In genomic region chr7:66970310-66970709, GRCh38 we compare ENCODE assay signal across 2 cellular contexts.
TF ChIP-seq lines count a peak whose summit lies in the region.

No MANE protein-coding gene starts in this region.

TF ChIP-seq in IMR-90, 13 proteins besides CTCF, POLR2A, EP300 and RAD21:
- no peak for TF ChIP-seq CHD1 (IDR thresholded peaks at IDR 0.05; ENCODE audit: low read depth, low read length)
- TF ChIP-seq FOS (IDR thresholded peaks at IDR 0.05; ENCODE audit: low read depth, low read length) = no peak
- TF ChIP-seq MXI1 (IDR thresholded peaks at IDR 0.05; ENCODE audit: borderline replicate concordance, low read depth, low read length) = no peak
- TF ChIP-seq RFX5 (IDR thresholded peaks at IDR 0.05; ENCODE audit: low read depth, low read length) = no peak
- TF ChIP-seq, protein P1, sequence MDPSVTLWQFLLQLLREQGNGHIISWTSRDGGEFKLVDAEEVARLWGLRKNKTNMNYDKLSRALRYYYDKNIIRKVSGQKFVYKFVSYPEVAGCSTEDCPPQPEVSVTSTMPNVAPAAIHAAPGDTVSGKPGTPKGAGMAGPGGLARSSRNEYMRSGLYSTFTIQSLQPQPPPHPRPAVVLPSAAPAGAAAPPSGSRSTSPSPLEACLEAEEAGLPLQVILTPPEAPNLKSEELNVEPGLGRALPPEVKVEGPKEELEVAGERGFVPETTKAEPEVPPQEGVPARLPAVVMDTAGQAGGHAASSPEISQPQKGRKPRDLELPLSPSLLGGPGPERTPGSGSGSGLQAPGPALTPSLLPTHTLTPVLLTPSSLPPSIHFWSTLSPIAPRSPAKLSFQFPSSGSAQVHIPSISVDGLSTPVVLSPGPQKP (IDR thresholded peaks at IDR 0.05; ENCODE audit: borderline replicate concordance, low read depth, low read length) = no peak
- no peak for TF ChIP-seq NFE2L2 (IDR thresholded peaks at IDR 0.05; ENCODE audit: low read depth, low read length)
- no peak for TF ChIP-seq MAZ (IDR thresholded peaks at IDR 0.05; ENCODE audit: borderline replicate concordance, low read depth, low read length)
- TF ChIP-seq RCOR1 (IDR thresholded peaks at IDR 0.05; ENCODE audit: insufficient replicate concordance, low read length) = no peak
- TF ChIP-seq BHLHE40 (IDR thresholded peaks at IDR 0.05; ENCODE audit: low read depth, low read length) = no peak
- TF ChIP-seq USF2 (IDR thresholded peaks at IDR 0.05; ENCODE audit: low read depth, low read length) = no peak
- TF ChIP-seq CEBPB (IDR thresholded peaks at IDR 0.05; ENCODE audit: low read depth, low read length) = no peak
- TF ChIP-seq SMC3 (IDR thresholded peaks at IDR 0.05; ENCODE audit: low read depth, low read length) = no peak
- TF ChIP-seq MAFK (IDR thresholded peaks at IDR 0.05; ENCODE audit: low read depth, low read length) = no peak

TF ChIP-seq in WTC11, 78 proteins besides CTCF, POLR2A, EP300 and RAD21:
- TF ChIP-seq NR3C1 (CRISPR knock-in tag; conservative IDR thresholded peaks at IDR 0.05; ENCODE audit: low read depth) (no peak), TEAD1 (CRISPR knock-in tag; IDR thresholded peaks at IDR 0.05) (no peak), NFATC4 (CRISPR knock-in tag; IDR thresholded peaks at IDR 0.05) (no peak), NR2C2 (CRISPR knock-in tag; IDR thresholded peaks at IDR 0.05) (no peak), FOXK1 (CRISPR knock-in tag; IDR thresholded peaks at IDR 0.05) (no peak), MYBL2 (CRISPR knock-in tag; IDR thresholded peaks at IDR 0.05) (no peak), ATF3 (CRISPR knock-in tag; conservative IDR thresholded peaks at IDR 0.05) (no peak), ZSCAN18 (CRISPR knock-in tag; IDR thresholded peaks at IDR 0.05) (no peak), TP53 (CRISPR knock-in tag; IDR thresholded peaks at IDR 0.05) (no peak), MXD4 (CRISPR knock-in tag; IDR thresholded peaks at IDR 0.05; ENCODE audit: borderline replicate concordance) (no peak), ZNF671 (CRISPR knock-in tag; IDR thresholded peaks at IDR 0.05) (no peak), GABPB1 (CRISPR knock-in tag; IDR thresholded peaks at IDR 0.05) (no peak)
- TF ChIP-seq, protein P2, sequence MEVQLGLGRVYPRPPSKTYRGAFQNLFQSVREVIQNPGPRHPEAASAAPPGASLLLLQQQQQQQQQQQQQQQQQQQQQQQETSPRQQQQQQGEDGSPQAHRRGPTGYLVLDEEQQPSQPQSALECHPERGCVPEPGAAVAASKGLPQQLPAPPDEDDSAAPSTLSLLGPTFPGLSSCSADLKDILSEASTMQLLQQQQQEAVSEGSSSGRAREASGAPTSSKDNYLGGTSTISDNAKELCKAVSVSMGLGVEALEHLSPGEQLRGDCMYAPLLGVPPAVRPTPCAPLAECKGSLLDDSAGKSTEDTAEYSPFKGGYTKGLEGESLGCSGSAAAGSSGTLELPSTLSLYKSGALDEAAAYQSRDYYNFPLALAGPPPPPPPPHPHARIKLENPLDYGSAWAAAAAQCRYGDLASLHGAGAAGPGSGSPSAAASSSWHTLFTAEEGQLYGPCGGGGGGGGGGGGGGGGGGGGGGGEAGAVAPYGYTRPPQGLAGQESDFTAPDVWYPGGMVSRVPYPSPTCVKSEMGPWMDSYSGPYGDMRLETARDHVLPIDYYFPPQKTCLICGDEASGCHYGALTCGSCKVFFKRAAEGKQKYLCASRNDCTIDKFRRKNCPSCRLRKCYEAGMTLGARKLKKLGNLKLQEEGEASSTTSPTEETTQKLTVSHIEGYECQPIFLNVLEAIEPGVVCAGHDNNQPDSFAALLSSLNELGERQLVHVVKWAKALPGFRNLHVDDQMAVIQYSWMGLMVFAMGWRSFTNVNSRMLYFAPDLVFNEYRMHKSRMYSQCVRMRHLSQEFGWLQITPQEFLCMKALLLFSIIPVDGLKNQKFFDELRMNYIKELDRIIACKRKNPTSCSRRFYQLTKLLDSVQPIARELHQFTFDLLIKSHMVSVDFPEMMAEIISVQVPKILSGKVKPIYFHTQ (CRISPR knock-in tag; IDR thresholded peaks at IDR 0.05) = no peak
- TF ChIP-seq, protein P3, sequence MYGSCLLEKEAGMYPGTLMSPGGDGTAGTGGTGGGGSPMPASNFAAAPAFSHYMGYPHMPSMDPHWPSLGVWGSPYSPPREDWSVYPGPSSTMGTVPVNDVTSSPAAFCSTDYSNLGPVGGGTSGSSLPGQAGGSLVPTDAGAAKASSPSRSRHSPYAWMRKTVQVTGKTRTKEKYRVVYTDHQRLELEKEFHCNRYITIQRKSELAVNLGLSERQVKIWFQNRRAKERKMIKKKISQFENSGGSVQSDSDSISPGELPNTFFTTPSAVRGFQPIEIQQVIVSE (CRISPR knock-in tag; IDR thresholded peaks at IDR 0.05; ENCODE audit: borderline replicate concordance) = no peak
